1 cellular context compared by ENCODE assay signal in genomic region chr17:1275962-1276736, GRCh38.
TF ChIP-seq lines count a peak whose summit lies in the region.

No MANE protein-coding gene starts in this region.

TF ChIP-seq in WTC11, 78 proteins besides CTCF, POLR2A, EP300 and RAD21 (continued from another document):
- no peak for TF ChIP-seq ATF6 (CRISPR knock-in tag; IDR thresholded peaks at IDR 0.05)
- TF ChIP-seq ERG (CRISPR knock-in tag; IDR thresholded peaks at IDR 0.05): no peak
- no peak for TF ChIP-seq CREB1 (CRISPR knock-in tag; IDR thresholded peaks at IDR 0.05)
- TF ChIP-seq ZNF281 (CRISPR knock-in tag; IDR thresholded peaks at IDR 0.05): no peak
- no peak for TF ChIP-seq PRRX2 (CRISPR knock-in tag; IDR thresholded peaks at IDR 0.05)
- TF ChIP-seq ZNF671 (CRISPR knock-in tag; IDR thresholded peaks at IDR 0.05): no peak
